Comparison of ENCODE assay signal across 9 cellular contexts in the genomic region with DNA sequence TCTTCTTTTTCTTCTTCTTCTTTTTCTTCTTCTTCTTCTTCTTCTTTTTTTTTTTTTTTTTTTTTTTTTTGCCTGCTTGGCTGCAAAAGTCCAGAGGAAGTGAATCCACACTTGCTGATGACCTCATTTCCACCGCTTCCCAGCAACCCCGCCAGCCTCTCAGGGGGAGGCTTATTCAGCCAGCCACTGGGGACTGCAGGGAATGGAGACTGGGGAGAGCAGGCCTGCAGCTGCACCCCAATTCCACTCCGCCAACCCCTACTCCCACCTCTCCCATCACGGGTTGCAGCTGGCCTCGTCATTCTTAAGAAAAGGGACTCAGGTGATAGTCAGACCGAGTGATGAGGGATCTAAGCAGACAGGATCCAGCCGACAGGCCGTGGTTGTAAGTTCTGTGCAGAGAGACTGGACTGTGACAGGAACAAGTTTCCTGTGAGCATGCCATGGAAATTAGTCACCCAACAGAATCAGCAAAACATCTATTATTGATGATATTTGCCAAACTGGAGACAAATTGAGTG. TPM values are rescaled to one million over a fixed set of nuclear protein-coding genes. Genes with fewer than 3 reads are reported as not detected.
DNase-seq lines count a peak whose midpoint lies in the region; ATAC-seq and TF ChIP-seq lines count a peak whose summit lies in the region.
"Had no signal": no experiment of that assay in that cellular context is flagged by ENCODE, and none has a peak within 500 bp of the region (broad histone marks: within the 10 kb centered on the region; RNA-seq: fewer than 3 reads in every experiment).

No MANE protein-coding gene starts in this region.

- POLR2A ChIA-PET in naive thymus-derived CD8-positive, alpha-beta T cell (lab: Charles Lee), result no interaction called here

- TF ChIP-seq EP300 in sigmoid colon (IDR thresholded peaks at IDR 0.05), result no peak

- H3K4me3 ChIP-seq in SJSA1 (no peak overlapping the region), heart right ventricle (peak overlapping the region in 7 of 10 donors; percentile 2 to 42 (median 20)), sigmoid colon (peak overlapping the region in 1 of 4 donors; percentile 5)

- H3K27ac Mint-ChIP-seq in naive thymus-derived CD8-positive, alpha-beta T cell, result no peak overlapping the region

- DNase-seq in AG08395 (ENCODE audit: low spot score), result peak; percentile 84
- DNase-seq in SJSA1 (ENCODE audit: low read depth in 1 of 2, low spot score in 2 of 2), result peak; percentile 54 to 59
- DNase-seq in heart right ventricle, result peak; percentile 72 to 85
- DNase-seq in sigmoid colon, result peak; percentile 82
- DNase-seq in DMS 273 treated with DMSO at 0.1 percent for 48 hours (lab: John Stamatoyannopoulos, UW), result no peak
- no peak for DNase-seq in NCI-H748 (lab: John Stamatoyannopoulos, UW; ENCODE audit: unreplicated experiment)
- no peak for DNase-seq in naive thymus-derived CD8-positive, alpha-beta T cell
- DNase-seq: DND-41 had no signal

- H3K27ac ChIP-seq in SJSA1, result peak overlapping the region; percentile 56
- H3K27ac ChIP-seq in heart right ventricle, result peak overlapping the region in 9 of 10 donors; percentile 55 to 91 (median 78)
- H3K27ac ChIP-seq in sigmoid colon, result peak overlapping the region; percentile 59 to 66 (median 63)

- no peaks in the 10 kb centered on the region for H3K36me3 ChIP-seq in SJSA1
- H3K36me3 ChIP-seq in heart right ventricle, result no peaks in the 10 kb centered on the region
- H3K36me3 ChIP-seq in sigmoid colon, result no peaks in the 10 kb centered on the region

- H3K9me3 ChIP-seq in SJSA1 (replicated peaks) (no peaks in the 10 kb centered on the region), heart right ventricle (no peaks in the 10 kb centered on the region), sigmoid colon (no peaks in the 10 kb centered on the region)

- no peaks in the 10 kb centered on the region for H3K9me3 Mint-ChIP-seq in naive thymus-derived CD8-positive, alpha-beta T cell

- H3K27me3 ChIP-seq in SJSA1 (replicated peaks) (no peaks in the 10 kb centered on the region), heart right ventricle (no peaks in the 10 kb centered on the region), sigmoid colon (no peaks in the 10 kb centered on the region)

- H3K4me1 Mint-ChIP-seq in naive thymus-derived CD8-positive, alpha-beta T cell, result peaks cover 0 to 9% (median 2%) of the 10 kb centered on the region in 4 donors

- TF ChIP-seq CTCF in heart right ventricle (IDR thresholded peaks at IDR 0.05) (no peak), sigmoid colon (IDR thresholded peaks at IDR 0.05) (no peak)

- H3K27me3 Mint-ChIP-seq in naive thymus-derived CD8-positive, alpha-beta T cell, result peaks cover 3 to 11% (median 8%) of the 10 kb centered on the region in 5 donors

- H3K4me1 ChIP-seq in SJSA1 (replicated peaks) (peaks cover 15% of the 10 kb centered on the region), heart right ventricle (peaks cover 4 to 48% (median 29%) of the 10 kb centered on the region in 9 donors), sigmoid colon (peaks cover 0 to 12% (median 6%) of the 10 kb centered on the region in 4 donors)

- H3K36me3 Mint-ChIP-seq in naive thymus-derived CD8-positive, alpha-beta T cell, result no peaks in the 10 kb centered on the region

- TF ChIP-seq POLR2A in sigmoid colon (IDR thresholded peaks at IDR 0.05), result no peak

- H3K4me3 Mint-ChIP-seq in naive thymus-derived CD8-positive, alpha-beta T cell, result peak overlapping the region in 1 of 10 donors; percentile 16

- intact Hi-C loops in heart right ventricle (cut with DNase I), result loop anchor here in 3 of 10 donors (5.0 to 10.0 kb wide), 3 partner anchors 49 to 57 kb away; a partner anchor contains a TSS
- intact Hi-C loops in sigmoid colon (cut with DNase I), result loop anchor here (5.0 kb wide), 1 partner anchor 52 kb away; no protein-coding TSS in a partner anchor

- ATAC-seq in HG02678 (IDR thresholded peaks at IDR 0.05; ENCODE audit: unreplicated experiment) (peak; percentile 31), heart right ventricle (peak; percentile 78 to 95 (median 89))
- no peak for ATAC-seq in naive thymus-derived CD8-positive, alpha-beta T cell

- WGBS in heart right ventricle, 2 donors, result 22 to 47% methylated on average over 8 of the region's 8 CpGs
- WGBS in sigmoid colon, 2 donors, result 66 to 71% methylated on average over 8 of the region's 8 CpGs

RNA-seq across cellular contexts. Expression of a gene that starts 59.0 kb away (rescaled TPM):
- 176 and 194 TPM in 2 replicates for total RNA-seq in SJSA1 (2014; rRNA removed; shearing (Covaris generic))
- total RNA-seq in heart right ventricle (100 to 1,000 TPM; 386 to 551 (median 505) TPM), sigmoid colon (100 to 1,000 TPM; 139 to 146 (median 142) TPM)
- polyA plus RNA-seq in heart right ventricle (10 to 100 TPM; 74.7 to 86.2 TPM), sigmoid colon (10 to 100 TPM in 2 of 3 donors, 1 to 10 TPM in 1; 9.2 to 19.2 (median 14.4) TPM)
- total RNA-seq in naive thymus-derived CD8-positive, alpha-beta T cell, result 10 to 100 TPM; 64.0 to 65.7 TPM
- polyA plus RNA-seq in naive thymus-derived CD8-positive, alpha-beta T cell, result 10 to 100 TPM in 2 of 3 donors, 1 to 10 TPM in 1; 8.8 to 36.0 (median 29.6) TPM

Comparison
In these comparisons a context has a peak if more than half of its experiments do, and no peak if none do; other contexts are left out.
1. DNase-seq: peak in AG08395 (single experiment), SJSA1 (2 of 2), heart right ventricle (2 of 2) and sigmoid colon (single experiment); none in DMS 273 treated with DMSO at 0.1 percent for 48 hours (single experiment), NCI-H748 (single experiment) and naive thymus-derived CD8-positive, alpha-beta T cell (0 of 10).
2. ATAC-seq: peak in HG02678 (single experiment) and heart right ventricle (8 of 8); none in naive thymus-derived CD8-positive, alpha-beta T cell (0 of 2).
3. Peak in every context shown above with its lines, with median percentiles within 50 percentile points of each other: H3K27ac ChIP-seq.